In the genomic region with DNA sequence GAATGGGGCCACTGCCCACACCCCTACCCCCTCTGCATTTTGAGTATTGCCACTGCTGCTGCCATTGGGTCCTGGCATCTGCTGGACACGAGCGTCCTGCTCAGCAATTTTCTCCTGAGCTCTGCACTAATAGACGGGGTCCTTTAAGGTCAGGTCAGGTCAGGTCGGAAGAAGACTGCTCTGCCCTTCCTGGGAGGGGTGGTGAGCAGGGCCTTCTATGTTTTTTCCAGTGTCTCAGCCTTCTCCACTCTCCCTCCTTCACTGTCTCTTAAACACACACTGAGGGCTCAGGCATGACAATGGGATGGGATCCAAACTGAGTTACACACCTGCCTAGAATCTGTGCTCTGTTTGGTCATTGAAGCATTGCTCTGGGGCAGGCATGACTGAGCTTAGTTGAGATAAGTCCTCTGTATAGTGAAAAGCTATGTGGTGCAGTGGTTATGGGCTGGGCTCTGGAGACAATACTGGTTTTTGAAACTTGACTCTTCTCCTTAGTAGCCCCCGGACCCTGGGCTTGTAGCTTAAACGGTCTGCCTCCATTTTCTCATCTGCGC, we compare ENCODE assay signal across 2 cellular contexts.
TF ChIP-seq lines count a peak whose summit lies in the region.

No MANE protein-coding gene starts in this region.

TF ChIP-seq in GM23338, 12 proteins besides CTCF, POLR2A, EP300 and RAD21 (continued from another document):
- TF ChIP-seq ZNF462 (CRISPR knock-in tag; IDR thresholded peaks at IDR 0.05) (no peak), ZNF114 (CRISPR knock-in tag; IDR thresholded peaks at IDR 0.05) (no peak)
TF ChIP-seq in GM23338: peak in this region for 0.

TF ChIP-seq in WTC11, 78 proteins besides CTCF, POLR2A, EP300 and RAD21 (continued from another document):
- TF ChIP-seq, protein P1, sequence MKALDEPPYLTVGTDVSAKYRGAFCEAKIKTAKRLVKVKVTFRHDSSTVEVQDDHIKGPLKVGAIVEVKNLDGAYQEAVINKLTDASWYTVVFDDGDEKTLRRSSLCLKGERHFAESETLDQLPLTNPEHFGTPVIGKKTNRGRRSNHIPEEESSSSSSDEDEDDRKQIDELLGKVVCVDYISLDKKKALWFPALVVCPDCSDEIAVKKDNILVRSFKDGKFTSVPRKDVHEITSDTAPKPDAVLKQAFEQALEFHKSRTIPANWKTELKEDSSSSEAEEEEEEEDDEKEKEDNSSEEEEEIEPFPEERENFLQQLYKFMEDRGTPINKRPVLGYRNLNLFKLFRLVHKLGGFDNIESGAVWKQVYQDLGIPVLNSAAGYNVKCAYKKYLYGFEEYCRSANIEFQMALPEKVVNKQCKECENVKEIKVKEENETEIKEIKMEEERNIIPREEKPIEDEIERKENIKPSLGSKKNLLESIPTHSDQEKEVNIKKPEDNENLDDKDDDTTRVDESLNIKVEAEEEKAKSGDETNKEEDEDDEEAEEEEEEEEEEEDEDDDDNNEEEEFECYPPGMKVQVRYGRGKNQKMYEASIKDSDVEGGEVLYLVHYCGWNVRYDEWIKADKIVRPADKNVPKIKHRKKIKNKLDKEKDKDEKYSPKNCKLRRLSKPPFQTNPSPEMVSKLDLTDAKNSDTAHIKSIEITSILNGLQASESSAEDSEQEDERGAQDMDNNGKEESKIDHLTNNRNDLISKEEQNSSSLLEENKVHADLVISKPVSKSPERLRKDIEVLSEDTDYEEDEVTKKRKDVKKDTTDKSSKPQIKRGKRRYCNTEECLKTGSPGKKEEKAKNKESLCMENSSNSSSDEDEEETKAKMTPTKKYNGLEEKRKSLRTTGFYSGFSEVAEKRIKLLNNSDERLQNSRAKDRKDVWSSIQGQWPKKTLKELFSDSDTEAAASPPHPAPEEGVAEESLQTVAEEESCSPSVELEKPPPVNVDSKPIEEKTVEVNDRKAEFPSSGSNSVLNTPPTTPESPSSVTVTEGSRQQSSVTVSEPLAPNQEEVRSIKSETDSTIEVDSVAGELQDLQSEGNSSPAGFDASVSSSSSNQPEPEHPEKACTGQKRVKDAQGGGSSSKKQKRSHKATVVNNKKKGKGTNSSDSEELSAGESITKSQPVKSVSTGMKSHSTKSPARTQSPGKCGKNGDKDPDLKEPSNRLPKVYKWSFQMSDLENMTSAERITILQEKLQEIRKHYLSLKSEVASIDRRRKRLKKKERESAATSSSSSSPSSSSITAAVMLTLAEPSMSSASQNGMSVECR (CRISPR knock-in tag; IDR thresholded peaks at IDR 0.05; ENCODE audit: borderline replicate concordance): no peak
- no peak for TF ChIP-seq MXD4 (CRISPR knock-in tag; IDR thresholded peaks at IDR 0.05; ENCODE audit: borderline replicate concordance)
- no peak for TF ChIP-seq ZNF219 (CRISPR knock-in tag; IDR thresholded peaks at IDR 0.05; ENCODE audit: borderline replicate concordance)
- no peak for TF ChIP-seq ZNF121 (CRISPR knock-in tag; IDR thresholded peaks at IDR 0.05)
